1 cellular context compared by ENCODE assay signal in the genomic region with DNA sequence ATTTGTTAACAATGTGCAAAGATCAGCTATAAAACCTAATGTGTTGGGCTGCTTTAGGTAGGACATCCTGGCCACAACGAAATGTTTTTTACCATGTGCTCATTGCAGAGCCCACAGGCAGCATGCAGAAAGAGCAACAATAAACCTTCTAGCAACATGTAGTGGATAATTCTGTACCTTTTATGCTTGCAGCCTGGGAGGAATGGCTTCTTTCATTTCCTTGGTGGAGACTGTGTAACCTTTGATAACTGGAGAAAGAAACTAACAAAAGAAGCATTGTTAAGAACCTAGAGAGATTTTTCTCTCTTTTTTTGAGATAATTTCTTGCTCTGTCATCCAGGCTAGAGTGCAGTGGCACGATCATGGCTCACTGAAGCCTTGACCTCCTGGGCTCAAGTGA.
TF ChIP-seq lines count a peak whose summit lies in the region.

No MANE protein-coding gene starts in this region.

TF ChIP-seq in GM23338, 12 proteins besides CTCF, POLR2A, EP300 and RAD21 (continued from another document):
- TF ChIP-seq, protein P1, sequence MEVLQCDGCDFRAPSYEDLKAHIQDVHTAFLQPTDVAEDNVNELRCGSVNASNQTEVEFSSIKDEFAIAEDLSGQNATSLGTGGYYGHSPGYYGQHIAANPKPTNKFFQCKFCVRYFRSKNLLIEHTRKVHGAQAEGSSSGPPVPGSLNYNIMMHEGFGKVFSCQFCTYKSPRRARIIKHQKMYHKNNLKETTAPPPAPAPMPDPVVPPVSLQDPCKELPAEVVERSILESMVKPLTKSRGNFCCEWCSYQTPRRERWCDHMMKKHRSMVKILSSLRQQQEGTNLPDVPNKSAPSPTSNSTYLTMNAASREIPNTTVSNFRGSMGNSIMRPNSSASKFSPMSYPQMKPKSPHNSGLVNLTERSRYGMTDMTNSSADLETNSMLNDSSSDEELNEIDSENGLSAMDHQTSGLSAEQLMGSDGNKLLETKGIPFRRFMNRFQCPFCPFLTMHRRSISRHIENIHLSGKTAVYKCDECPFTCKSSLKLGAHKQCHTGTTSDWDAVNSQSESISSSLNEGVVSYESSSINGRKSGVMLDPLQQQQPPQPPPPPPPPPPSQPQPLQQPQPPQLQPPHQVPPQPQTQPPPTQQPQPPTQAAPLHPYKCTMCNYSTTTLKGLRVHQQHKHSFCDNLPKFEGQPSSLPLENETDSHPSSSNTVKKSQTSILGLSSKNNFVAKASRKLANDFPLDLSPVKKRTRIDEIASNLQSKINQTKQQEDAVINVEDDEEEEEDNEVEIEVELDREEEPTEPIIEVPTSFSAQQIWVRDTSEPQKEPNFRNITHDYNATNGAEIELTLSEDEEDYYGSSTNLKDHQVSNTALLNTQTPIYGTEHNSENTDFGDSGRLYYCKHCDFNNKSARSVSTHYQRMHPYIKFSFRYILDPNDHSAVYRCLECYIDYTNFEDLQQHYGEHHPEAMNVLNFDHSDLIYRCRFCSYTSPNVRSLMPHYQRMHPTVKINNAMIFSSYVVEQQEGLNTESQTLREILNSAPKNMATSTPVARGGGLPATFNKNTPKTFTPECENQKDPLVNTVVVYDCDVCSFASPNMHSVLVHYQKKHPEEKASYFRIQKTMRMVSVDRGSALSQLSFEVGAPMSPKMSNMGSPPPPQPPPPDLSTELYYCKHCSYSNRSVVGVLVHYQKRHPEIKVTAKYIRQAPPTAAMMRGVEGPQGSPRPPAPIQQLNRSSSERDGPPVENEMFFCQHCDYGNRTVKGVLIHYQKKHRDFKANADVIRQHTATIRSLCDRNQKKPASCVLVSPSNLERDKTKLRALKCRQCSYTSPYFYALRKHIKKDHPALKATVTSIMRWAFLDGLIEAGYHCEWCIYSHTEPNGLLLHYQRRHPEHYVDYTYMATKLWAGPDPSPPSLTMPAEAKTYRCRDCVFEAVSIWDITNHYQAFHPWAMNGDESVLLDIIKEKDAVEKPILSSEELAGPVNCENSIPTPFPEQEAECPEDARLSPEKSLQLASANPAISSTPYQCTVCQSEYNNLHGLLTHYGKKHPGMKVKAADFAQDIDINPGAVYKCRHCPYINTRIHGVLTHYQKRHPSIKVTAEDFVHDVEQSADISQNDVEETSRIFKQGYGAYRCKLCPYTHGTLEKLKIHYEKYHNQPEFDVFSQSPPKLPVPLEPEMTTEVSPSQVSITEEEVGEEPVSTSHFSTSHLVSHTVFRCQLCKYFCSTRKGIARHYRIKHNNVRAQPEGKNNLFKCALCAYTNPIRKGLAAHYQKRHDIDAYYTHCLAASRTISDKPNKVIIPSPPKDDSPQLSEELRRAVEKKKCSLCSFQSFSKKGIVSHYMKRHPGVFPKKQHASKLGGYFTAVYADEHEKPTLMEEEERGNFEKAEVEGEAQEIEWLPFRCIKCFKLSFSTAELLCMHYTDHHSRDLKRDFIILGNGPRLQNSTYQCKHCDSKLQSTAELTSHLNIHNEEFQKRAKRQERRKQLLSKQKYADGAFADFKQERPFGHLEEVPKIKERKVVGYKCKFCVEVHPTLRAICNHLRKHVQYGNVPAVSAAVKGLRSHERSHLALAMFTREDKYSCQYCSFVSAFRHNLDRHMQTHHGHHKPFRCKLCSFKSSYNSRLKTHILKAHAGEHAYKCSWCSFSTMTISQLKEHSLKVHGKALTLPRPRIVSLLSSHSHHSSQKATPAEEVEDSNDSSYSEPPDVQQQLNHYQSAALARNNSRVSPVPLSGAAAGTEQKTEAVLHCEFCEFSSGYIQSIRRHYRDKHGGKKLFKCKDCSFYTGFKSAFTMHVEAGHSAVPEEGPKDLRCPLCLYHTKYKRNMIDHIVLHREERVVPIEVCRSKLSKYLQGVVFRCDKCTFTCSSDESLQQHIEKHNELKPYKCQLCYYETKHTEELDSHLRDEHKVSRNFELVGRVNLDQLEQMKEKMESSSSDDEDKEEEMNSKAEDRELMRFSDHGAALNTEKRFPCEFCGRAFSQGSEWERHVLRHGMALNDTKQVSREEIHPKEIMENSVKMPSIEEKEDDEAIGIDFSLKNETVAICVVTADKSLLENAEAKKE (CRISPR knock-in tag; IDR thresholded peaks at IDR 0.05), result no peak
- TF ChIP-seq STAT1 (IDR thresholded peaks at IDR 0.05; ENCODE audit: unreplicated experiment), result no peak
- TF ChIP-seq, protein P2, sequence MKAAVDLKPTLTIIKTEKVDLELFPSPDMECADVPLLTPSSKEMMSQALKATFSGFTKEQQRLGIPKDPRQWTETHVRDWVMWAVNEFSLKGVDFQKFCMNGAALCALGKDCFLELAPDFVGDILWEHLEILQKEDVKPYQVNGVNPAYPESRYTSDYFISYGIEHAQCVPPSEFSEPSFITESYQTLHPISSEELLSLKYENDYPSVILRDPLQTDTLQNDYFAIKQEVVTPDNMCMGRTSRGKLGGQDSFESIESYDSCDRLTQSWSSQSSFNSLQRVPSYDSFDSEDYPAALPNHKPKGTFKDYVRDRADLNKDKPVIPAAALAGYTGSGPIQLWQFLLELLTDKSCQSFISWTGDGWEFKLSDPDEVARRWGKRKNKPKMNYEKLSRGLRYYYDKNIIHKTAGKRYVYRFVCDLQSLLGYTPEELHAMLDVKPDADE (IDR thresholded peaks at IDR 0.05), result no peak
- TF ChIP-seq, protein P3, sequence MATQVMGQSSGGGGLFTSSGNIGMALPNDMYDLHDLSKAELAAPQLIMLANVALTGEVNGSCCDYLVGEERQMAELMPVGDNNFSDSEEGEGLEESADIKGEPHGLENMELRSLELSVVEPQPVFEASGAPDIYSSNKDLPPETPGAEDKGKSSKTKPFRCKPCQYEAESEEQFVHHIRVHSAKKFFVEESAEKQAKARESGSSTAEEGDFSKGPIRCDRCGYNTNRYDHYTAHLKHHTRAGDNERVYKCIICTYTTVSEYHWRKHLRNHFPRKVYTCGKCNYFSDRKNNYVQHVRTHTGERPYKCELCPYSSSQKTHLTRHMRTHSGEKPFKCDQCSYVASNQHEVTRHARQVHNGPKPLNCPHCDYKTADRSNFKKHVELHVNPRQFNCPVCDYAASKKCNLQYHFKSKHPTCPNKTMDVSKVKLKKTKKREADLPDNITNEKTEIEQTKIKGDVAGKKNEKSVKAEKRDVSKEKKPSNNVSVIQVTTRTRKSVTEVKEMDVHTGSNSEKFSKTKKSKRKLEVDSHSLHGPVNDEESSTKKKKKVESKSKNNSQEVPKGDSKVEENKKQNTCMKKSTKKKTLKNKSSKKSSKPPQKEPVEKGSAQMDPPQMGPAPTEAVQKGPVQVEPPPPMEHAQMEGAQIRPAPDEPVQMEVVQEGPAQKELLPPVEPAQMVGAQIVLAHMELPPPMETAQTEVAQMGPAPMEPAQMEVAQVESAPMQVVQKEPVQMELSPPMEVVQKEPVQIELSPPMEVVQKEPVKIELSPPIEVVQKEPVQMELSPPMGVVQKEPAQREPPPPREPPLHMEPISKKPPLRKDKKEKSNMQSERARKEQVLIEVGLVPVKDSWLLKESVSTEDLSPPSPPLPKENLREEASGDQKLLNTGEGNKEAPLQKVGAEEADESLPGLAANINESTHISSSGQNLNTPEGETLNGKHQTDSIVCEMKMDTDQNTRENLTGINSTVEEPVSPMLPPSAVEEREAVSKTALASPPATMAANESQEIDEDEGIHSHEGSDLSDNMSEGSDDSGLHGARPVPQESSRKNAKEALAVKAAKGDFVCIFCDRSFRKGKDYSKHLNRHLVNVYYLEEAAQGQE (IDR thresholded peaks at IDR 0.05; ENCODE audit: unreplicated experiment), result no peak
- TF ChIP-seq CREB1 (CRISPR knock-in tag; IDR thresholded peaks at IDR 0.05; ENCODE audit: low read depth), result no peak
- TF ChIP-seq EZH2 (IDR thresholded peaks at IDR 0.05; ENCODE audit: low read depth, unreplicated experiment), result no peak
- no peak for TF ChIP-seq JUNB (IDR thresholded peaks at IDR 0.05; ENCODE audit: unreplicated experiment)
